Comparison of ENCODE assay signal across 1 cellular context in genomic region chr17:67377727-67378443, GRCh38.
TF ChIP-seq lines count a peak whose summit lies in the region.

No MANE protein-coding gene starts in this region.

TF ChIP-seq in HEK293, 187 proteins besides CTCF, POLR2A, EP300 and RAD21 (continued from another document):
- TF ChIP-seq, protein P1, sequence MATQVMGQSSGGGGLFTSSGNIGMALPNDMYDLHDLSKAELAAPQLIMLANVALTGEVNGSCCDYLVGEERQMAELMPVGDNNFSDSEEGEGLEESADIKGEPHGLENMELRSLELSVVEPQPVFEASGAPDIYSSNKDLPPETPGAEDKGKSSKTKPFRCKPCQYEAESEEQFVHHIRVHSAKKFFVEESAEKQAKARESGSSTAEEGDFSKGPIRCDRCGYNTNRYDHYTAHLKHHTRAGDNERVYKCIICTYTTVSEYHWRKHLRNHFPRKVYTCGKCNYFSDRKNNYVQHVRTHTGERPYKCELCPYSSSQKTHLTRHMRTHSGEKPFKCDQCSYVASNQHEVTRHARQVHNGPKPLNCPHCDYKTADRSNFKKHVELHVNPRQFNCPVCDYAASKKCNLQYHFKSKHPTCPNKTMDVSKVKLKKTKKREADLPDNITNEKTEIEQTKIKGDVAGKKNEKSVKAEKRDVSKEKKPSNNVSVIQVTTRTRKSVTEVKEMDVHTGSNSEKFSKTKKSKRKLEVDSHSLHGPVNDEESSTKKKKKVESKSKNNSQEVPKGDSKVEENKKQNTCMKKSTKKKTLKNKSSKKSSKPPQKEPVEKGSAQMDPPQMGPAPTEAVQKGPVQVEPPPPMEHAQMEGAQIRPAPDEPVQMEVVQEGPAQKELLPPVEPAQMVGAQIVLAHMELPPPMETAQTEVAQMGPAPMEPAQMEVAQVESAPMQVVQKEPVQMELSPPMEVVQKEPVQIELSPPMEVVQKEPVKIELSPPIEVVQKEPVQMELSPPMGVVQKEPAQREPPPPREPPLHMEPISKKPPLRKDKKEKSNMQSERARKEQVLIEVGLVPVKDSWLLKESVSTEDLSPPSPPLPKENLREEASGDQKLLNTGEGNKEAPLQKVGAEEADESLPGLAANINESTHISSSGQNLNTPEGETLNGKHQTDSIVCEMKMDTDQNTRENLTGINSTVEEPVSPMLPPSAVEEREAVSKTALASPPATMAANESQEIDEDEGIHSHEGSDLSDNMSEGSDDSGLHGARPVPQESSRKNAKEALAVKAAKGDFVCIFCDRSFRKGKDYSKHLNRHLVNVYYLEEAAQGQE (tag by site-specific recombination; IDR thresholded peaks at IDR 0.05), result 0 out of 2 replicates have a peak, but pooled peaks have one; percentile 11
- TF ChIP-seq OSR2 (tag by site-specific recombination; IDR thresholded peaks at IDR 0.05) (no peak), SCRT1 (tag by site-specific recombination; IDR thresholded peaks at IDR 0.05; ENCODE audit: borderline replicate concordance) (no peak), GLIS2 (tag by site-specific recombination; IDR thresholded peaks at IDR 0.05) (peak; percentile 30), ZFP3 (tag by site-specific recombination; IDR thresholded peaks at IDR 0.05; ENCODE audit: low read depth) (no peak), ZNF654 (tag by site-specific recombination; IDR thresholded peaks at IDR 0.05; ENCODE audit: low read depth) (no peak), ZSCAN30 (tag by site-specific recombination; IDR thresholded peaks at IDR 0.05) (no peak; the same call in 1 of the 2 replicates), ZNF600 (tag by site-specific recombination; IDR thresholded peaks at IDR 0.05) (peak; percentile 15), ZBTB8A (tag by site-specific recombination; IDR thresholded peaks at IDR 0.05) (peak; percentile 3; the same call in 1 of the 2 replicates), ZNF837 (tag by site-specific recombination; IDR thresholded peaks at IDR 0.05) (no peak), ZNF580 (tag by site-specific recombination; IDR thresholded peaks at IDR 0.05) (no peak), BCL11B (tag by site-specific recombination; IDR thresholded peaks at IDR 0.05; ENCODE audit: low read depth) (no peak), TSHZ1 (tag by site-specific recombination; IDR thresholded peaks at IDR 0.05; ENCODE audit: borderline replicate concordance) (no peak), IKZF3 (tag by site-specific recombination; IDR thresholded peaks at IDR 0.05) (no peak), ZNF266 (tag by site-specific recombination; IDR thresholded peaks at IDR 0.05; ENCODE audit: low read depth) (no peak), TCF7L2 (IDR thresholded peaks at IDR 0.05; ENCODE audit: borderline replicate concordance, low read depth, low read length) (no peak), ZNF335 (tag by site-specific recombination; conservative IDR thresholded peaks at IDR 0.05) (peak; percentile 91), ZBTB48 (tag by site-specific recombination; IDR thresholded peaks at IDR 0.05) (0 out of 2 replicates have a peak, but pooled peaks have one; percentile 13), ZNF155 (tag by site-specific recombination; IDR thresholded peaks at IDR 0.05) (no peak), ZBTB26 (tag by site-specific recombination; optimal IDR thresholded peaks at IDR 0.05) (no peak), ZNF660 (tag by site-specific recombination; IDR thresholded peaks at IDR 0.05) (peak; percentile 6; the same call in 1 of the 2 replicates), ZEB2 (tag by site-specific recombination; IDR thresholded peaks at IDR 0.05) (peak; percentile 22; the same call in 1 of the 2 replicates), WT1 (tag by site-specific recombination; IDR thresholded peaks at IDR 0.05) (peak; percentile 30; the same call in 1 of the 2 replicates), ZNF341 (tag by site-specific recombination; IDR thresholded peaks at IDR 0.05; ENCODE audit: low read depth) (peak; percentile 65; the same call in 1 of the 2 replicates), ZNF2 (tag by site-specific recombination; IDR thresholded peaks at IDR 0.05) (peak; percentile 7; the same call in 1 of the 2 replicates), ZIC2 (tag by site-specific recombination; IDR thresholded peaks at IDR 0.05) (0 out of 2 replicates have a peak, but pooled peaks have one; percentile 15), ZNF707 (tag by site-specific recombination; IDR thresholded peaks at IDR 0.05) (no peak), ZNF747 (tag by site-specific recombination; IDR thresholded peaks at IDR 0.05) (no peak)
- TF ChIP-seq, protein P2, sequence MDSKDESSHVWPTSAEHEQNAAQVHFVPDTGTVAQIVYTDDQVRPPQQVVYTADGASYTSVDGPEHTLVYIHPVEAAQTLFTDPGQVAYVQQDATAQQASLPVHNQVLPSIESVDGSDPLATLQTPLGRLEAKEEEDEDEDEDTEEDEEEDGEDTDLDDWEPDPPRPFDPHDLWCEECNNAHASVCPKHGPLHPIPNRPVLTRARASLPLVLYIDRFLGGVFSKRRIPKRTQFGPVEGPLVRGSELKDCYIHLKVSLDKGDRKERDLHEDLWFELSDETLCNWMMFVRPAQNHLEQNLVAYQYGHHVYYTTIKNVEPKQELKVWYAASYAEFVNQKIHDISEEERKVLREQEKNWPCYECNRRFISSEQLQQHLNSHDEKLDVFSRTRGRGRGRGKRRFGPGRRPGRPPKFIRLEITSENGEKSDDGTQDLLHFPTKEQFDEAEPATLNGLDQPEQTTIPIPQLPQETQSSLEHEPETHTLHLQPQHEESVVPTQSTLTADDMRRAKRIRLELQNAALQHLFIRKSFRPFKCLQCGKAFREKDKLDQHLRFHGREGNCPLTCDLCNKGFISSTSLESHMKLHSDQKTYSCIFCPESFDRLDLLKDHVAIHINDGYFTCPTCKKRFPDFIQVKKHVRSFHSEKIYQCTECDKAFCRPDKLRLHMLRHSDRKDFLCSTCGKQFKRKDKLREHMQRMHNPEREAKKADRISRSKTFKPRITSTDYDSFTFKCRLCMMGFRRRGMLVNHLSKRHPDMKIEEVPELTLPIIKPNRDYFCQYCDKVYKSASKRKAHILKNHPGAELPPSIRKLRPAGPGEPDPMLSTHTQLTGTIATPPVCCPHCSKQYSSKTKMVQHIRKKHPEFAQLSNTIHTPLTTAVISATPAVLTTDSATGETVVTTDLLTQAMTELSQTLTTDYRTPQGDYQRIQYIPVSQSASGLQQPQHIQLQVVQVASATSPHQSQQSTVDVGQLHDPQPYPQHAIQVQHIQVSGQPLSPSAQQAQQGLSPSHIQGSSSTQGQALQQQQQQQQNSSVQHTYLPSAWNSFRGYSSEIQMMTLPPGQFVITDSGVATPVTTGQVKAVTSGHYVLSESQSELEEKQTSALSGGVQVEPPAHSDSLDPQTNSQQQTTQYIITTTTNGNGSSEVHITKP (tag by site-specific recombination; IDR thresholded peaks at IDR 0.05), result peak; percentile 95
- TF ChIP-seq, protein P3, sequence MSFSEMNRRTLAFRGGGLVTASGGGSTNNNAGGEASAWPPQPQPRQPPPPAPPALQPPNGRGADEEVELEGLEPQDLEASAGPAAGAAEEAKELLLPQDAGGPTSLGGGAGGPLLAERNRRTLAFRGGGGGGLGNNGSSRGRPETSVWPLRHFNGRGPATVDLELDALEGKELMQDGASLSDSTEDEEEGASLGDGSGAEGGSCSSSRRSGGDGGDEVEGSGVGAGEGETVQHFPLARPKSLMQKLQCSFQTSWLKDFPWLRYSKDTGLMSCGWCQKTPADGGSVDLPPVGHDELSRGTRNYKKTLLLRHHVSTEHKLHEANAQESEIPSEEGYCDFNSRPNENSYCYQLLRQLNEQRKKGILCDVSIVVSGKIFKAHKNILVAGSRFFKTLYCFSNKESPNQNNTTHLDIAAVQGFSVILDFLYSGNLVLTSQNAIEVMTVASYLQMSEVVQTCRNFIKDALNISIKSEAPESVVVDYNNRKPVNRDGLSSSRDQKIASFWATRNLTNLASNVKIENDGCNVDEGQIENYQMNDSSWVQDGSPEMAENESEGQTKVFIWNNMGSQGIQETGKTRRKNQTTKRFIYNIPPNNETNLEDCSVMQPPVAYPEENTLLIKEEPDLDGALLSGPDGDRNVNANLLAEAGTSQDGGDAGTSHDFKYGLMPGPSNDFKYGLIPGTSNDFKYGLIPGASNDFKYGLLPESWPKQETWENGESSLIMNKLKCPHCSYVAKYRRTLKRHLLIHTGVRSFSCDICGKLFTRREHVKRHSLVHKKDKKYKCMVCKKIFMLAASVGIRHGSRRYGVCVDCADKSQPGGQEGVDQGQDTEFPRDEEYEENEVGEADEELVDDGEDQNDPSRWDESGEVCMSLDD (tag by site-specific recombination; IDR thresholded peaks at IDR 0.05), result 0 out of 2 replicates have a peak, but pooled peaks have one; percentile 23
